Comparison of ENCODE assay signal across 12 cellular contexts in the genomic region with DNA sequence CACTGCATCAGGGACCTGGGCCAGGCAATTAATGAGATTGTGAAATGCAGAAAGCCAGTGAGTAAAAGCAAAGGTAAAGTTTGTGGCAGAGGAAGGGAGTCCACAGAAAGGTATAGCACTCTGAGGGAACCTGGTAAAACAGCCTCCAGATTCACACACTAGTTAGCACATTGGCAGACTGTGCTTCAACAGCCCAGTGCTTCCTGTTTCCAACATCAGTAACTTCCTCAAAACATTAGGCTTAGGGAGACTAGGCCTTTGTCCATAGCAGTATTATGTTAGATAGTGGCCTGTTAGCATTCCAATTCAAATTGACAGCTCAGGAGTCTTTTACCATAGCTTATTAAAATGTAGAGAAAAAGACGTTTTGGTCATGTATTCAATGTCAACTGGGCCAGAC.
"Had no signal": no experiment of that assay in that cellular context is flagged by ENCODE, and none has a peak within 500 bp of the region (broad histone marks: within the 10 kb centered on the region; RNA-seq: fewer than 3 reads in every experiment).

No MANE protein-coding gene starts in this region.

- H3K4me3 ChIP-seq: esophagus squamous epithelium, gastroesophageal sphincter had no signal

- H3K27ac Mint-ChIP-seq: dendritic cell treated with granulocyte-macrophage colony-stimulating factor and Interleukin-4, amounts not matched to agents 40 ng/mL and 50 ng/mL, for 4 days; naive thymus-derived CD4-positive, alpha-beta T cell had no signal

- DNase-seq: esophagus squamous epithelium; foreskin fibroblast; kidney; naive thymus-derived CD4-positive, alpha-beta T cell; right cardiac atrium; small intestine; stimulated activated CD4-positive, alpha-beta T cell treated with anti-CD3 and anti-CD28 coated beads, Interleukin-12 subunit alpha, Interleukin-12 subunit beta, amount 100 ng/mL, for 4 hours; stimulated activated CD4-positive, alpha-beta T cell treated with anti-CD3 and anti-CD28 coated beads, Interleukin-2, amount 100 ng/mL, for 48 hours; stimulated activated naive CD4-positive, alpha-beta T cell treated with Interleukin-2 at 50 U/mL for 16 hours; trophoblast cell had no signal

- H3K4me3 Mint-ChIP-seq: dendritic cell treated with granulocyte-macrophage colony-stimulating factor and Interleukin-4, amounts not matched to agents 40 ng/mL and 50 ng/mL, for 4 days; naive thymus-derived CD4-positive, alpha-beta T cell had no signal

- H3K36me3 ChIP-seq: esophagus squamous epithelium, gastroesophageal sphincter had no signal

- H3K9me3 Mint-ChIP-seq: dendritic cell treated with granulocyte-macrophage colony-stimulating factor and Interleukin-4, amounts not matched to agents 40 ng/mL and 50 ng/mL, for 4 days had no signal

- H3K27me3 ChIP-seq: esophagus squamous epithelium, gastroesophageal sphincter had no signal

- H3K27me3 Mint-ChIP-seq: dendritic cell treated with granulocyte-macrophage colony-stimulating factor and Interleukin-4, amounts not matched to agents 40 ng/mL and 50 ng/mL, for 4 days; naive thymus-derived CD4-positive, alpha-beta T cell had no signal

- H3K4me1 ChIP-seq: esophagus squamous epithelium, gastroesophageal sphincter had no signal

- H3K27ac ChIP-seq: esophagus squamous epithelium, gastroesophageal sphincter had no signal

- H3K36me3 Mint-ChIP-seq: naive thymus-derived CD4-positive, alpha-beta T cell had no signal
